In the genomic region with DNA sequence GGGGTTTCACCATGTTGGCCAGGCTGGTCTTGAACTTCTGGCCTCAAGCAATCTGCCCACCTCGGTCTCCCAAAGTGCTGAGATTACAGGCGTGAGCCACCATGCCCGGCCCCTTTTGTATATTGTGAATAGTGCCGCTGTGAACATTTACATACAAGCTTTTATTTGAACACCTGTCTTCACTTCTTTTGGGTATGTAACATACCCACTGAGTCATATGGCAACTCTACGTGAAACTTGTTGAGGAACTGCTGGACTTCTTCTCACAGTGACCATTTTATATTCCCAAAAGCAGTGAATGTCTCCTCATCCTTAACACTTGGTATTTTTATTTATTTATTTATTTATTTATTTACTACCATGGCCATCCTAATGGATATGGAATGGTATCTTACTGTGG, we compare ENCODE assay signal across 35 cellular contexts. TPM values are rescaled to one million over a fixed set of nuclear protein-coding genes. Genes with fewer than 3 reads are reported as not detected.
"Had no signal": no experiment of that assay in that cellular context is flagged by ENCODE, and none has a peak within 500 bp of the region (broad histone marks: within the 10 kb centered on the region; RNA-seq: fewer than 3 reads in every experiment).

No MANE protein-coding gene starts in this region.

- H3K27ac ChIP-seq: esophagus muscularis mucosa, foreskin keratinocyte, heart right ventricle, left lung, neutrophil, pancreas, suprapubic skin, transverse colon, upper lobe of right lung, uterus had no signal

- H3K9me3 ChIP-seq: esophagus muscularis mucosa, heart right ventricle, left lung, mucosa of descending colon, neutrophil, pancreas, suprapubic skin, transverse colon, upper lobe of right lung, uterus had no signal

- DNase-seq: dermis blood vessel endothelial cell; effector memory CD4-positive, alpha-beta T cell; foreskin keratinocyte; glutamatergic neuron; heart right ventricle; hippocampal formation; left cardiac atrium; left lung; mesenchymal stem cell; mucosa of descending colon; naive B cell; pancreas; stimulated activated CD4-positive, alpha-beta T cell treated with anti-CD3 and anti-CD28 coated beads, Interleukin-12 subunit alpha, Interleukin-12 subunit beta, amount 100 ng/mL, for 4 hours; stimulated activated CD4-positive, alpha-beta T cell treated with anti-CD3 and anti-CD28 coated beads, Interleukin-1b, Interleukin-23, amount 100 ng/mL, for 48 hours; stimulated activated CD4-positive, alpha-beta T cell treated with anti-CD3 and anti-CD28 coated beads, Interleukin-4, amount 100 ng/mL, for 1 hour; stimulated activated CD8-positive, alpha-beta memory T cell treated with anti-CD3 and anti-CD28 coated beads, Interleukin-4, amount 100 ng/mL, for 48 hours; stimulated activated naive CD4-positive, alpha-beta T cell; stimulated activated naive CD8-positive, alpha-beta T cell treated with anti-CD3 and anti-CD28 coated beads, Interleukin-15, amount 100 ng/mL, for 72 hours; transverse colon; upper lobe of right lung; uterus had no signal

- H3K4me1 ChIP-seq: foreskin keratinocyte, pancreas, upper lobe of right lung, uterus had no signal

- H3K4me3 ChIP-seq: esophagus muscularis mucosa, heart right ventricle, left lung, mucosa of descending colon, pancreas, smooth muscle cell, suprapubic skin, transverse colon, upper lobe of right lung, uterus had no signal

- H3K27me3 ChIP-seq: pancreas, uterus had no signal

- ATAC-seq: foreskin keratinocyte; heart right ventricle; left cardiac atrium; left lung; mucosa of descending colon; natural killer cell treated with Interleukin-12 subunit alpha and Interleukin-12 subunit beta and Interleukin-15 and Interleukin-18, amount 100 ng/mL, for 72 hours; pancreas; sciatic nerve; stimulated activated naive CD8-positive, alpha-beta T cell treated with anti-CD3 and anti-CD28 coated beads, Interleukin-15, amount 100 ng/mL, for 72 hours; upper lobe of right lung had no signal

- H3K36me3 ChIP-seq: heart right ventricle, left lung, neutrophil, pancreas, suprapubic skin, transverse colon, upper lobe of right lung, uterus had no signal

RNA-seq across cellular contexts. Expression of gene SCT, which starts 3.9 kb away (rescaled TPM):
- total RNA-seq: dermis blood vessel endothelial cell; endothelial cell of umbilical vein; epithelial cell of proximal tubule; esophagus muscularis mucosa; fibroblast of lung; foreskin keratinocyte; left cardiac atrium; left lung; lower leg skin; lung microvascular endothelial cell; natural killer cell treated with Interleukin-12 subunit alpha and Interleukin-12 subunit beta and Interleukin-15 and Interleukin-18, amount 100 ng/mL, for 72 hours; neural crest cell; omental fat pad; posterior vena cava; sciatic nerve; smooth muscle cell; suprapubic skin; transverse colon; upper lobe of right lung; uterus had no signal
- polyA plus RNA-seq: endothelial cell of umbilical vein, fibroblast of lung, foreskin keratinocyte, pancreas had no signal

RNA-seq across cellular contexts. Expression of gene CDHR5, which starts 6.1 kb away (rescaled TPM):
- total RNA-seq: dermis blood vessel endothelial cell; endothelial cell of umbilical vein; epithelial cell of proximal tubule; fibroblast of lung; foreskin keratinocyte; heart right ventricle; left cardiac atrium; left lung; lower leg skin; lung microvascular endothelial cell; natural killer cell treated with Interleukin-12 subunit alpha and Interleukin-12 subunit beta and Interleukin-15 and Interleukin-18, amount 100 ng/mL, for 72 hours; neural crest cell; omental fat pad; sciatic nerve; smooth muscle cell; upper lobe of right lung had no signal
- polyA plus RNA-seq: endothelial cell of umbilical vein, fibroblast of lung, foreskin keratinocyte, heart right ventricle, smooth muscle cell had no signal

RNA-seq across cellular contexts. Expression of gene DRD4, which starts 6.2 kb away (rescaled TPM):
- total RNA-seq: epithelial cell of proximal tubule, foreskin keratinocyte, lung microvascular endothelial cell, smooth muscle cell, transverse colon had no signal
- polyA plus RNA-seq: endothelial cell of umbilical vein, fibroblast of lung had no signal
